ENCODE assay signal across 26 cellular contexts in genomic region chr22:38221407-38221806, GRCh38. TPM values are rescaled to one million over a fixed set of nuclear protein-coding genes. Genes with fewer than 3 reads are reported as not detected.
DNase-seq lines count a peak whose midpoint lies in the region; ATAC-seq and TF ChIP-seq lines count a peak whose summit lies in the region.
"Had no signal": no experiment of that assay in that cellular context is flagged by ENCODE, and none has a peak within 500 bp of the region (broad histone marks: within the 10 kb centered on the region; RNA-seq: fewer than 3 reads in every experiment).

No MANE protein-coding gene starts in this region.

- H3K23ac ChIP-seq in mesenchymal stem cell (ENCODE audit: low read length in 2 of 2), result no peak overlapping the region

- H2BK5ac ChIP-seq in mesenchymal stem cell (ENCODE audit: low read depth, low read length, poor library complexity, severe bottlenecking), result no peak overlapping the region

- H3K4me3 ChIP-seq in HCT116 (replicated peaks in 1 of 2; ENCODE audit: low read depth in 1 of 2, low read length in 2 of 2), result no peak overlapping the region
- no peak overlapping the region for H3K4me3 ChIP-seq in ascending aorta
- H3K4me3 ChIP-seq in mesenchymal stem cell (ENCODE audit: insufficient read depth in 1 of 2, low read depth in 1 of 2, low read length in 2 of 2), result no peak overlapping the region
- H3K4me3 ChIP-seq in WERI-Rb-1 (ENCODE audit: low read depth, low read length), result no peak overlapping the region
- H3K4me3 ChIP-seq: esophagus squamous epithelium, GM12878, heart right ventricle, ovary, Peyer's patch, uterus had no signal

- H2AFZ ChIP-seq in HCT116 (ENCODE audit: low read depth, low read length, poor library complexity, severe bottlenecking), result no peak overlapping the region
- H2AFZ ChIP-seq in mesenchymal stem cell (ENCODE audit: low read depth, low read length), result no peak overlapping the region

- peaks cover 3% of the 10 kb centered on the region in 2 experiments; a peak in 2 of 4 replicates for H3K36me3 ChIP-seq in HCT116 (ENCODE audit: control insufficient read depth in 1 of 2, insufficient read depth in 2 of 2, low read length in 2 of 2)
- H3K36me3 ChIP-seq in ascending aorta, result peaks cover 27 to 50% of the 10 kb centered on the region in 2 donors
- H3K36me3 ChIP-seq in mesenchymal stem cell (ENCODE audit: control insufficient read depth in 1 of 2, insufficient read depth in 2 of 2, low read depth in 1 of 2, low read length in 2 of 2), result peaks cover 57 to 64% of the 10 kb centered on the region in 2 experiments
- peaks cover 21% of the 10 kb centered on the region for H3K36me3 ChIP-seq in WERI-Rb-1
- H3K36me3 ChIP-seq: ovary, uterus had no signal

- no peak overlapping the region for H2BK12ac ChIP-seq in mesenchymal stem cell (ENCODE audit: low read length in 2 of 2)

- TF ChIP-seq RAD21 in HCT116 (IDR thresholded peaks at IDR 0.05; ENCODE audit: low read depth), result no peak

- peaks cover 14% of the 10 kb centered on the region for H3K79me1 ChIP-seq in mesenchymal stem cell (replicated peaks; ENCODE audit: low read length, poor library complexity, severe bottlenecking)

- H3K79me2 ChIP-seq in HCT116 (ENCODE audit: insufficient read depth, low read length), result no peaks in the 10 kb centered on the region

- no peaks in the 10 kb centered on the region for H3K9me3 Mint-ChIP-seq in type B pancreatic cell
- H3K9me3 Mint-ChIP-seq in stimulated activated naive B cell treated with anti-CD40 and anti-IgM and Interleukin-4, amounts not matched to agents 10 μg/mL and 1 μg/mL and 100 μg/mL, for 72 hours, result no peaks in the 10 kb centered on the region
- H3K9me3 Mint-ChIP-seq: activated naive CD8-positive, alpha-beta T cell treated with anti-CD3 and anti-CD28 coated beads, Interleukin-2, amount 10 ng/mL, durations not matched to agents 7 days and 5 days; naive thymus-derived CD8-positive, alpha-beta T cell; stimulated activated memory B cell treated with anti-CD40 and anti-IgM and Interleukin-4, amounts not matched to agents 10 μg/mL and 1 μg/mL and 100 μg/mL, for 72 hours had no signal

- H2BK15ac ChIP-seq in mesenchymal stem cell (ENCODE audit: low read depth, poor library complexity, severe bottlenecking), result no peak overlapping the region

- H3K4me1 Mint-ChIP-seq in type B pancreatic cell (ENCODE audit: unreplicated experiment), result peaks cover 17% of the 10 kb centered on the region
- peaks cover 10 to 14% of the 10 kb centered on the region in 2 donors for H3K4me1 Mint-ChIP-seq in stimulated activated naive B cell treated with anti-CD40 and anti-IgM and Interleukin-4, amounts not matched to agents 10 μg/mL and 1 μg/mL and 100 μg/mL, for 72 hours

- ATAC-seq in HCT116 (no peak), left colon (no peak)
- no peak for ATAC-seq in stimulated activated naive B cell treated with anti-CD40 and anti-IgM and Interleukin-4, amounts not matched to agents 10 μg/mL and 1 μg/mL and 100 μg/mL, for 72 hours (replicated peaks)
- ATAC-seq: foreskin keratinocyte; GM12878; stimulated activated memory B cell treated with anti-CD40 and anti-IgM and Interleukin-4, amounts not matched to agents 10 μg/mL and 1 μg/mL and 100 μg/mL, for 72 hours had no signal

- H2BK120ac ChIP-seq in mesenchymal stem cell (ENCODE audit: low read depth, low read length), result no peak overlapping the region

- RAD21 ChIA-PET in HCT116 (lab: Charles Lee; ENCODE audit: low non-redundant PET in 1 of 2, low total read pairs in 2 of 2, uncharacterized antibody in 2 of 2, unreplicated experiment in 2 of 2), result no interaction called here

- POLR2A ChIA-PET in HCT116 (lab: Charles Lee), result no interaction called here

- WGBS in mesenchymal stem cell, result 97% methylated on average over 17 of the region's 22 CpGs

- H3K4me3 Mint-ChIP-seq in type B pancreatic cell, result no peak overlapping the region
- no peak overlapping the region for H3K4me3 Mint-ChIP-seq in stimulated activated naive B cell treated with anti-CD40 and anti-IgM and Interleukin-4, amounts not matched to agents 10 μg/mL and 1 μg/mL and 100 μg/mL, for 72 hours
- H3K4me3 Mint-ChIP-seq: activated naive CD8-positive, alpha-beta T cell treated with anti-CD3 and anti-CD28 coated beads, Interleukin-2, amount 10 ng/mL, durations not matched to agents 7 days and 5 days; naive thymus-derived CD8-positive, alpha-beta T cell; stimulated activated memory B cell treated with anti-CD40 and anti-IgM and Interleukin-4, amounts not matched to agents 10 μg/mL and 1 μg/mL and 100 μg/mL, for 72 hours had no signal

- no peak overlapping the region for H3K9ac ChIP-seq in HCT116 (ENCODE audit: low read length)
- H3K9ac ChIP-seq in mesenchymal stem cell (ENCODE audit: low read length), result no peak overlapping the region

- H3K4me2 ChIP-seq in HCT116 (ENCODE audit: low read length) (no peak overlapping the region), mesenchymal stem cell (ENCODE audit: low read length, poor library complexity, severe bottlenecking) (no peak overlapping the region)

- intact Hi-C loops in HCT116 (cut with micrococcal nuclease) (loop anchor here (10.0 kb wide), 1 partner anchor 107 kb away; the partner anchor contains the start of gene BAIAP2L2), ascending aorta (cut with DNase I) (no loop called here), left colon (cut with DNase I, micrococcal nuclease) (no loop called here)

- H4K20me1 ChIP-seq in HCT116 (ENCODE audit: insufficient read depth), result no peaks in the 10 kb centered on the region

- no peak overlapping the region for H4K91ac ChIP-seq in mesenchymal stem cell (ENCODE audit: low read length)

- peak overlapping the region; percentile 97 for H3K27ac Mint-ChIP-seq in type B pancreatic cell
- no peak overlapping the region for H3K27ac Mint-ChIP-seq in stimulated activated naive B cell treated with anti-CD40 and anti-IgM and Interleukin-4, amounts not matched to agents 10 μg/mL and 1 μg/mL and 100 μg/mL, for 72 hours
- H3K27ac Mint-ChIP-seq: activated naive CD8-positive, alpha-beta T cell treated with anti-CD3 and anti-CD28 coated beads, Interleukin-2, amount 10 ng/mL, durations not matched to agents 7 days and 5 days; stimulated activated memory B cell treated with anti-CD40 and anti-IgM and Interleukin-4, amounts not matched to agents 10 μg/mL and 1 μg/mL and 100 μg/mL, for 72 hours had no signal

- TF ChIP-seq POLR2A in HCT116 (IDR thresholded peaks at IDR 0.05; ENCODE audit: borderline replicate concordance, extremely low read depth, insufficient read depth, insufficient read length), result no peak

- H2AK5ac ChIP-seq in mesenchymal stem cell (ENCODE audit: low read length, severe bottlenecking), result peak overlapping the region; percentile 34

- TF ChIP-seq CTCF in HCT116 (IDR thresholded peaks at IDR 0.05 in 2 of 3, conservative IDR thresholded peaks at IDR 0.05 in 1 of 3; ENCODE audit: borderline replicate concordance in 1 of 3, insufficient read depth in 1 of 3, low read depth in 2 of 3, low read length in 2 of 3) (no peak), ascending aorta (IDR thresholded peaks at IDR 0.05) (no peak), type B pancreatic cell (conservative IDR thresholded peaks at IDR 0.05) (no peak), WERI-Rb-1 (IDR thresholded peaks at IDR 0.05; ENCODE audit: low read depth, low read length) (no peak)

- H3K27me3 ChIP-seq in HCT116 (ENCODE audit: insufficient read depth, low read length) (no peaks in the 10 kb centered on the region), ascending aorta (no peaks in the 10 kb centered on the region), mesenchymal stem cell (ENCODE audit: control insufficient read depth in 1 of 2, insufficient read depth in 1 of 2, low read length in 2 of 2) (no peaks in the 10 kb centered on the region), WERI-Rb-1 (ENCODE audit: insufficient read depth, low read depth, severe bottlenecking) (no peaks in the 10 kb centered on the region)
- H3K27me3 ChIP-seq: BE2C, esophagus squamous epithelium, foreskin keratinocyte, heart right ventricle, ovary, Peyer's patch, uterus had no signal

- no peak for DNase-seq in HCT116 (ENCODE audit: low read depth, low spot score)
- DNase-seq in ascending aorta (ENCODE audit: low spot score in 2 of 2), result no peak
- no peak for DNase-seq in mesenchymal stem cell
- no peak for DNase-seq in type B pancreatic cell (ENCODE audit: extremely low spot score, unreplicated experiment)
- DNase-seq in left colon, result no peak
- DNase-seq in stimulated activated naive B cell treated with anti-CD40 and anti-IgM and Interleukin-4, amounts not matched to agents 10 μg/mL and 1 μg/mL and 100 μg/mL, for 72 hours, result no peak
- DNase-seq in WERI-Rb-1, result no peak
- DNase-seq: activated CD4-positive, alpha-beta T cell treated with anti-CD3 and anti-CD28 coated beads for 4 hours; activated CD8-positive, alpha-beta memory T cell treated with anti-CD3 and anti-CD28 coated beads for 24 hours; activated effector memory CD4-positive, alpha-beta T cell treated with anti-CD3 and anti-CD28 coated beads, Interleukin-2, amount 50 U/mL, for 16 hours; activated naive CD8-positive, alpha-beta T cell treated with anti-CD3 and anti-CD28 coated beads, Interleukin-2, amount 10 ng/mL, durations not matched to agents 7 days and 5 days; BE2C; dermis blood vessel endothelial cell; DMS153; esophagus squamous epithelium; foreskin keratinocyte; heart right ventricle; naive thymus-derived CD8-positive, alpha-beta T cell; NCI-H1048; NCI-H1694; ovary; Peyer's patch; SIG-M5; uterus had no signal

- peaks cover 26 to 46% of the 10 kb centered on the region in 2 experiments for H3K4me1 ChIP-seq in HCT116 (ENCODE audit: control insufficient read depth in 1 of 2, insufficient read depth in 2 of 2, low read length in 2 of 2)
- peaks cover 19 to 30% of the 10 kb centered on the region in 2 donors for H3K4me1 ChIP-seq in ascending aorta
- peaks cover 56% of the 10 kb centered on the region for H3K4me1 ChIP-seq in mesenchymal stem cell (ENCODE audit: control insufficient read depth, insufficient read depth, low read depth, low read length)
- H3K4me1 ChIP-seq: BE2C had no signal

- H3K36me3 Mint-ChIP-seq in type B pancreatic cell, result peaks cover 6% of the 10 kb centered on the region
- peaks cover 24 to 27% of the 10 kb centered on the region in 2 donors for H3K36me3 Mint-ChIP-seq in stimulated activated naive B cell treated with anti-CD40 and anti-IgM and Interleukin-4, amounts not matched to agents 10 μg/mL and 1 μg/mL and 100 μg/mL, for 72 hours

- no peak overlapping the region for H3K4ac ChIP-seq in mesenchymal stem cell (ENCODE audit: low read depth in 1 of 2, low read length in 2 of 2)

- no peaks in the 10 kb centered on the region for H3K9me3 ChIP-seq in HCT116 (ENCODE audit: control insufficient read depth in 1 of 2, insufficient read depth in 1 of 2, low read depth in 1 of 2, low read length in 2 of 2)
- no peaks in the 10 kb centered on the region for H3K9me3 ChIP-seq in ascending aorta
- no peaks in the 10 kb centered on the region for H3K9me3 ChIP-seq in mesenchymal stem cell (ENCODE audit: control insufficient read depth, low read length)
- no peaks in the 10 kb centered on the region for H3K9me3 ChIP-seq in WERI-Rb-1 (ENCODE audit: severe bottlenecking)
- H3K9me3 ChIP-seq: BE2C, esophagus squamous epithelium, heart right ventricle, ovary, Peyer's patch, uterus had no signal

- H3K27me3 Mint-ChIP-seq in type B pancreatic cell, result no peaks in the 10 kb centered on the region
- no peaks in the 10 kb centered on the region for H3K27me3 Mint-ChIP-seq in stimulated activated naive B cell treated with anti-CD40 and anti-IgM and Interleukin-4, amounts not matched to agents 10 μg/mL and 1 μg/mL and 100 μg/mL, for 72 hours
- H3K27me3 Mint-ChIP-seq: activated naive CD8-positive, alpha-beta T cell treated with anti-CD3 and anti-CD28 coated beads, Interleukin-2, amount 10 ng/mL, durations not matched to agents 7 days and 5 days; naive thymus-derived CD8-positive, alpha-beta T cell; stimulated activated memory B cell treated with anti-CD40 and anti-IgM and Interleukin-4, amounts not matched to agents 10 μg/mL and 1 μg/mL and 100 μg/mL, for 72 hours had no signal

- no peak overlapping the region for H3K14ac ChIP-seq in mesenchymal stem cell (ENCODE audit: low read length in 2 of 2)

- CTCF ChIA-PET in HCT116 (lab: Charles Lee), result no interaction called here

- peak overlapping the region; percentile 79; the same call in 1 of the 2 replicates for H3K27ac ChIP-seq in HCT116 (ENCODE audit: low read depth, low read length)
- peak overlapping the region; percentile 52 to 90 for H3K27ac ChIP-seq in ascending aorta
- no peak overlapping the region for H3K27ac ChIP-seq in mesenchymal stem cell (ENCODE audit: low read length, poor library complexity, severe bottlenecking)
- no peak overlapping the region for H3K27ac ChIP-seq in WERI-Rb-1
- H3K27ac ChIP-seq: Peyer's patch had no signal

- BruUV-seq in HCT116 (replicated peaks; lab: Mats Ljungman, UMichigan), result no TSS peak

- no peak overlapping the region for H4K8ac ChIP-seq in mesenchymal stem cell (ENCODE audit: low read length)

- no peak overlapping the region for H3K18ac ChIP-seq in mesenchymal stem cell (ENCODE audit: low read depth in 1 of 2, low read length in 2 of 2)

- no peaks in the 10 kb centered on the region for H3K9me2 ChIP-seq in HCT116 (ENCODE audit: insufficient read depth)

RNA-seq across cellular contexts. Expression of gene MAFF, which starts 19.6 kb away (rescaled TPM):
- total RNA-seq in HCT116 (2021; ENCODE audit: unreplicated experiment) (26.0 TPM), ascending aorta (183 TPM), type B pancreatic cell (ENCODE audit: low replicate concordance) (14.6 and 60.9 TPM in 2 replicates), left colon (10 to 100 TPM; 18.0 to 22.2 TPM)
- 19.6 and 30.2 TPM in 2 replicates for polyA plus RNA-seq in HCT116 (2012)
- polyA plus RNA-seq in mesenchymal stem cell (2013, experiment 1 of 2), result 9.1 TPM
- polyA plus RNA-seq in mesenchymal stem cell (2013, experiment 2 of 2), result 8.8 TPM

RNA-seq across cellular contexts. Expression of gene PLA2G6, which starts 39.8 kb away (rescaled TPM):
- total RNA-seq in HCT116 (2021; ENCODE audit: unreplicated experiment), result 36.0 TPM
- 24.8 and 27.6 TPM in 2 replicates for polyA plus RNA-seq in HCT116 (2012)
- 79.5 TPM for total RNA-seq in ascending aorta
- 3.7 TPM for polyA plus RNA-seq in mesenchymal stem cell (2013, experiment 1 of 2)
- 4.4 TPM for polyA plus RNA-seq in mesenchymal stem cell (2013, experiment 2 of 2)
- 64.1 and 78.6 TPM in 2 replicates for total RNA-seq in type B pancreatic cell (ENCODE audit: low replicate concordance)
- 10 to 100 TPM; 21.2 to 24.9 TPM for total RNA-seq in left colon

RNA-seq across cellular contexts. Expression of gene TMEM184B, which starts 51.4 kb away (rescaled TPM):
- total RNA-seq in HCT116 (2021; ENCODE audit: unreplicated experiment) (66.0 TPM), ascending aorta (118 TPM), type B pancreatic cell (ENCODE audit: low replicate concordance) (66.7 and 83.3 TPM in 2 replicates), left colon (10 to 100 TPM; 41.9 to 48.0 TPM)
- 51.2 and 55.1 TPM in 2 replicates for polyA plus RNA-seq in HCT116 (2012)
- polyA plus RNA-seq in mesenchymal stem cell (2013, experiment 1 of 2), result 71.3 TPM
- polyA plus RNA-seq in mesenchymal stem cell (2013, experiment 2 of 2), result 71.6 TPM

Comparison
In these comparisons a context has a peak if more than half of its experiments do, and no peak if none do; other contexts are left out.
1. H3K27ac ChIP-seq: peak in HCT116 (single experiment) and ascending aorta (2 of 2); none in mesenchymal stem cell (single experiment) and WERI-Rb-1 (single experiment).